In genomic region chr11:60848714-60849151, GRCh38 we compare ENCODE assay signal across 1 cellular context.
A peak's percentile ranks its signal among the peaks of the same experiment; 100 is the strongest.
TF ChIP-seq lines count a peak whose summit lies in the region.

No MANE protein-coding gene starts in this region.

TF ChIP-seq in K562, 482 proteins besides CTCF, POLR2A, EP300 and RAD21 (continued from another document):
- TF ChIP-seq ZNF609 (CRISPR knock-in tag; IDR thresholded peaks at IDR 0.05; ENCODE audit: borderline replicate concordance) (no peak), BHLHE40 (IDR thresholded peaks at IDR 0.05; ENCODE audit: low read length) (peak; percentile 42; the same call in 1 of the 2 replicates), TEAD2 (tag; IDR thresholded peaks at IDR 0.05) (no peak), ZFP91 (CRISPR knock-in tag; IDR thresholded peaks at IDR 0.05) (no peak), CXXC5 (CRISPR knock-in tag; IDR thresholded peaks at IDR 0.05) (0 out of 2 replicates have a peak, but pooled peaks have one; percentile 31), TAF9B (IDR thresholded peaks at IDR 0.05; ENCODE audit: partially characterized antibody) (peak; percentile 67), MEIS2 (IDR thresholded peaks at IDR 0.05; ENCODE audit: partially characterized antibody) (peak; percentile 62), DACH1 (IDR thresholded peaks at IDR 0.05; ENCODE audit: partially characterized antibody) (peak; percentile 73), MLLT1 (IDR thresholded peaks at IDR 0.05) (peak in 1 of 2 experiments; percentile 98; a peak in 2 of 4 replicates), JUND (IDR thresholded peaks at IDR 0.05; ENCODE audit: borderline replicate concordance, low read depth, low read length) (no peak; the same call in 1 of the 2 replicates), JUND (tag; IDR thresholded peaks at IDR 0.05; ENCODE audit: borderline replicate concordance, low read depth, low read length) (peak; percentile 40; the same call in 1 of the 3 replicates), TCF3 (CRISPR knock-in tag; IDR thresholded peaks at IDR 0.05) (peak; percentile 67), CEBPG (CRISPR knock-in tag; IDR thresholded peaks at IDR 0.05) (0 out of 2 replicates have a peak, but pooled peaks have one; percentile 25), CEBPG (tag; conservative IDR thresholded peaks at IDR 0.05 in 1 of 2, IDR thresholded peaks at IDR 0.05 in 1 of 2) (peak; percentile 29 to 59; a peak in 2 of 4 replicates), CEBPB (tag; IDR thresholded peaks at IDR 0.05) (peak; percentile 89), HMG20B (CRISPR knock-in tag; IDR thresholded peaks at IDR 0.05) (no peak), RCOR1 (IDR thresholded peaks at IDR 0.05; ENCODE audit: borderline replicate concordance in 1 of 2, low read depth in 2 of 2, low read length in 2 of 2) (peak in 1 of 2 experiments; percentile 40; a peak in 1 of 4 replicates), ATF7 (IDR thresholded peaks at IDR 0.05) (0 out of 2 replicates have a peak, but pooled peaks have one; percentile 36), ETV5 (CRISPR knock-in tag; IDR thresholded peaks at IDR 0.05; ENCODE audit: low read depth) (peak; percentile 69), ZNF316 (IDR thresholded peaks at IDR 0.05) (no peak), POLR2B (IDR thresholded peaks at IDR 0.05; ENCODE audit: low read depth, partially characterized antibody) (no peak), PRDM10 (IDR thresholded peaks at IDR 0.05; ENCODE audit: partially characterized antibody) (peak; percentile 2), CTBP1 (IDR thresholded peaks at IDR 0.05; ENCODE audit: borderline replicate concordance) (0 out of 2 replicates have a peak, but pooled peaks have one; percentile 24), DPF2 (IDR thresholded peaks at IDR 0.05) (peak; percentile 46; the same call in 1 of the 2 replicates), CBFA2T2 (conservative IDR thresholded peaks at IDR 0.05) (peak; percentile 56)
- TF ChIP-seq, protein P1, sequence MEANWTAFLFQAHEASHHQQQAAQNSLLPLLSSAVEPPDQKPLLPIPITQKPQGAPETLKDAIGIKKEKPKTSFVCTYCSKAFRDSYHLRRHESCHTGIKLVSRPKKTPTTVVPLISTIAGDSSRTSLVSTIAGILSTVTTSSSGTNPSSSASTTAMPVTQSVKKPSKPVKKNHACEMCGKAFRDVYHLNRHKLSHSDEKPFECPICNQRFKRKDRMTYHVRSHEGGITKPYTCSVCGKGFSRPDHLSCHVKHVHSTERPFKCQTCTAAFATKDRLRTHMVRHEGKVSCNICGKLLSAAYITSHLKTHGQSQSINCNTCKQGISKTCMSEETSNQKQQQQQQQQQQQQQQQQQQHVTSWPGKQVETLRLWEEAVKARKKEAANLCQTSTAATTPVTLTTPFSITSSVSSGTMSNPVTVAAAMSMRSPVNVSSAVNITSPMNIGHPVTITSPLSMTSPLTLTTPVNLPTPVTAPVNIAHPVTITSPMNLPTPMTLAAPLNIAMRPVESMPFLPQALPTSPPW (CRISPR knock-in tag; IDR thresholded peaks at IDR 0.05), result peak; percentile 21; the same call in 1 of the 2 replicates
- TF ChIP-seq, protein P2, sequence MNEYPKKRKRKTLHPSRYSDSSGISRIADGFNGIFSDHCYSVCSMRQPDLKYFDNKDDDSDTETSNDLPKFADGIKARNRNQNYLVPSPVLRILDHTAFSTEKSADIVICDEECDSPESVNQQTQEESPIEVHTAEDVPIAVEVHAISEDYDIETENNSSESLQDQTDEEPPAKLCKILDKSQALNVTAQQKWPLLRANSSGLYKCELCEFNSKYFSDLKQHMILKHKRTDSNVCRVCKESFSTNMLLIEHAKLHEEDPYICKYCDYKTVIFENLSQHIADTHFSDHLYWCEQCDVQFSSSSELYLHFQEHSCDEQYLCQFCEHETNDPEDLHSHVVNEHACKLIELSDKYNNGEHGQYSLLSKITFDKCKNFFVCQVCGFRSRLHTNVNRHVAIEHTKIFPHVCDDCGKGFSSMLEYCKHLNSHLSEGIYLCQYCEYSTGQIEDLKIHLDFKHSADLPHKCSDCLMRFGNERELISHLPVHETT (CRISPR knock-in tag; conservative IDR thresholded peaks at IDR 0.05 in 1 of 2, IDR thresholded peaks at IDR 0.05 in 1 of 2), result peak in 1 of 2 experiments; percentile 66; a peak in 1 of 4 replicates
- TF ChIP-seq, protein P3, sequence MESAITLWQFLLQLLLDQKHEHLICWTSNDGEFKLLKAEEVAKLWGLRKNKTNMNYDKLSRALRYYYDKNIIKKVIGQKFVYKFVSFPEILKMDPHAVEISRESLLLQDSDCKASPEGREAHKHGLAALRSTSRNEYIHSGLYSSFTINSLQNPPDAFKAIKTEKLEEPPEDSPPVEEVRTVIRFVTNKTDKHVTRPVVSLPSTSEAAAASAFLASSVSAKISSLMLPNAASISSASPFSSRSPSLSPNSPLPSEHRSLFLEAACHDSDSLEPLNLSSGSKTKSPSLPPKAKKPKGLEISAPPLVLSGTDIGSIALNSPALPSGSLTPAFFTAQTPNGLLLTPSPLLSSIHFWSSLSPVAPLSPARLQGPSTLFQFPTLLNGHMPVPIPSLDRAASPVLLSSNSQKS (CRISPR knock-in tag; IDR thresholded peaks at IDR 0.05), result no peak
- TF ChIP-seq, protein P4, sequence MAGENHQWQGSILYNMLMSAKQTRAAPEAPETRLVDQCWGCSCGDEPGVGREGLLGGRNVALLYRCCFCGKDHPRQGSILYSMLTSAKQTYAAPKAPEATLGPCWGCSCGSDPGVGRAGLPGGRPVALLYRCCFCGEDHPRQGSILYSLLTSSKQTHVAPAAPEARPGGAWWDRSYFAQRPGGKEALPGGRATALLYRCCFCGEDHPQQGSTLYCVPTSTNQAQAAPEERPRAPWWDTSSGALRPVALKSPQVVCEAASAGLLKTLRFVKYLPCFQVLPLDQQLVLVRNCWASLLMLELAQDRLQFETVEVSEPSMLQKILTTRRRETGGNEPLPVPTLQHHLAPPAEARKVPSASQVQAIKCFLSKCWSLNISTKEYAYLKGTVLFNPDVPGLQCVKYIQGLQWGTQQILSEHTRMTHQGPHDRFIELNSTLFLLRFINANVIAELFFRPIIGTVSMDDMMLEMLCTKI (IDR thresholded peaks at IDR 0.05; ENCODE audit: partially characterized antibody), result no peak
- TF ChIP-seq, protein P5, sequence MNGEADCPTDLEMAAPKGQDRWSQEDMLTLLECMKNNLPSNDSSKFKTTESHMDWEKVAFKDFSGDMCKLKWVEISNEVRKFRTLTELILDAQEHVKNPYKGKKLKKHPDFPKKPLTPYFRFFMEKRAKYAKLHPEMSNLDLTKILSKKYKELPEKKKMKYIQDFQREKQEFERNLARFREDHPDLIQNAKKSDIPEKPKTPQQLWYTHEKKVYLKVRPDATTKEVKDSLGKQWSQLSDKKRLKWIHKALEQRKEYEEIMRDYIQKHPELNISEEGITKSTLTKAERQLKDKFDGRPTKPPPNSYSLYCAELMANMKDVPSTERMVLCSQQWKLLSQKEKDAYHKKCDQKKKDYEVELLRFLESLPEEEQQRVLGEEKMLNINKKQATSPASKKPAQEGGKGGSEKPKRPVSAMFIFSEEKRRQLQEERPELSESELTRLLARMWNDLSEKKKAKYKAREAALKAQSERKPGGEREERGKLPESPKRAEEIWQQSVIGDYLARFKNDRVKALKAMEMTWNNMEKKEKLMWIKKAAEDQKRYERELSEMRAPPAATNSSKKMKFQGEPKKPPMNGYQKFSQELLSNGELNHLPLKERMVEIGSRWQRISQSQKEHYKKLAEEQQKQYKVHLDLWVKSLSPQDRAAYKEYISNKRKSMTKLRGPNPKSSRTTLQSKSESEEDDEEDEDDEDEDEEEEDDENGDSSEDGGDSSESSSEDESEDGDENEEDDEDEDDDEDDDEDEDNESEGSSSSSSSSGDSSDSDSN (IDR thresholded peaks at IDR 0.05; ENCODE audit: borderline replicate concordance in 1 of 2, low read depth in 2 of 2, low read length in 2 of 2), result peak in 1 of 2 experiments; percentile 74; a peak in 1 of 4 replicates
